In the genomic region with DNA sequence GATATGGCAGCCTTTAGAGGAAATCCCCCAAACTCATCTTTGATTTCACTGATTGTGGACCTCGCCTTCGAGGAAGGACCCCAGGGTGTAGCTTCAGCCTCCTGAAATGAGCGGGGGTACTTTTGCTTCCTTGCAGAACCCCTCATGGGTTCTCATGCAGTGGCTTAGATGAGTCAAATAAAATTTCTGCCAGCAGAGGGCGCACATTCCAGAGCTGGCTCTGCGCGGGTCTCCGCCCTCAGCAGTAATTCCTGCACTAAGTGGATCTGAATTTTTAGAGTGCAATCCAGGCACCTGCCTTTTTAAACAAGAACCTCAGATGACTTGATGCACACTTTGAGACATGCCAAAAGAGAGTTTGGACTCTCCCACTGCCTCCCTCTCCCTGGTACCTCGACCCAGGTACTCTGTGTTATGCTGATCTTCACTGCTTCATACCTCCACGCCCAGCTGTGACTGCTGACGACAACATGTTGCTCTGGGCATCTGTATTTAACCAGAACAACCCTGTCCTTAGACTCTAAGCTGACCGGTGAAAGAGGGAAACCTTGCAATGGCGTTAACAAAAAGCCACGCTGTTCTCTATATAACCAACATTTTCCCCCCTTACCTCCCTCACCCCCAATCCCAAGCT, we compare ENCODE assay signal across 10 cellular contexts. TPM values are rescaled to one million over a fixed set of nuclear protein-coding genes. Genes with fewer than 3 reads are reported as not detected.
DNase-seq lines count a peak whose midpoint lies in the region; ATAC-seq, FAIRE-seq and TF ChIP-seq lines count a peak whose summit lies in the region.
"Had no signal": no experiment of that assay in that cellular context is flagged by ENCODE, and none has a peak within 500 bp of the region (broad histone marks: within the 10 kb centered on the region; RNA-seq: fewer than 3 reads in every experiment).

No MANE protein-coding gene starts in this region.

- FAIRE-seq in kidney (lab: Jason Lieb, UNC) = no peak
- FAIRE-seq: frontal cortex had no signal

- peak; percentile 36 to 76 (median 74) for DNase-seq in NCI-H1417 (lab: John Stamatoyannopoulos, UW)
- DNase-seq in NCI-H1417 treated with DMSO at 0.1 percent for 48 hours (lab: John Stamatoyannopoulos, UW) = no peak
- peak; percentile 77 for DNase-seq in SK-MEL-5 (ENCODE audit: low read depth, low spot score)
- DNase-seq in brain microvascular endothelial cell = peak; percentile 65
- no peak for DNase-seq in kidney
- peak; percentile 6 for DNase-seq in stimulated activated CD8-positive, alpha-beta memory T cell treated with anti-CD3 and anti-CD28 coated beads, Interleukin-12 subunit alpha, Interleukin-12 subunit beta, amount 100 ng/mL, for 1 hour (ENCODE audit: low read depth)

- H3K4me1 ChIP-seq in HUES6 (ENCODE audit: control insufficient read depth, insufficient read depth, low read length) (peaks cover 5% of the 10 kb centered on the region; the same call in 1 of the 2 replicates), kidney (ENCODE audit: control insufficient read depth in 1 of 2, insufficient read depth in 1 of 2, low read depth in 1 of 2, low read length in 2 of 2) (peaks cover 0 to 4% of the 10 kb centered on the region in 2 donors)
- H3K4me1 ChIP-seq: BLaER1 had no signal

- ATAC-seq in GM21526 (IDR thresholded peaks at IDR 0.05; ENCODE audit: low FRiP score, unreplicated experiment) = peak; percentile 89

- H3K27me3 ChIP-seq in HUES6 (ENCODE audit: control insufficient read depth, insufficient read depth, low read length) (peaks cover 48% of the 10 kb centered on the region), brain microvascular endothelial cell (replicated peaks) (peaks cover 16% of the 10 kb centered on the region)

- in situ Hi-C loops in SK-MEL-5 (cut with HindIII; ENCODE audit: low pct_unique_long_range_greater_than_20kb, low sequenced_read_pairs) = no loop called here
- in situ Hi-C loops in brain microvascular endothelial cell (cut with HindIII; ENCODE audit: low pct_ligation_motif_present, low sequenced_read_pairs) = no loop called here

- peak; percentile 82 for TF ChIP-seq CTCF in brain microvascular endothelial cell (IDR thresholded peaks at IDR 0.05; ENCODE audit: low read depth, low read length, missing control alignments)
- peak; percentile 55 for TF ChIP-seq CTCF in kidney (IDR thresholded peaks at IDR 0.05; ENCODE audit: borderline replicate concordance, extremely low read depth, insufficient read depth)

- H3K9ac ChIP-seq in HUES6 (ENCODE audit: low read length) (no peak overlapping the region), kidney (ENCODE audit: low read length in 2 of 2) (no peak overlapping the region)
- H3K9ac ChIP-seq: BLaER1 had no signal

- H3K27ac ChIP-seq in HUES6 (ENCODE audit: low read depth, low read length) (no peak overlapping the region), brain microvascular endothelial cell (no peak overlapping the region), kidney (ENCODE audit: low read depth in 2 of 2, low read length in 2 of 2) (no peak overlapping the region)
- H3K27ac ChIP-seq: BLaER1 had no signal

- H3K36me3 ChIP-seq in HUES6 (ENCODE audit: control insufficient read depth, insufficient read depth, low read length) (no peaks in the 10 kb centered on the region), brain microvascular endothelial cell (replicated peaks) (no peaks in the 10 kb centered on the region), kidney (ENCODE audit: control insufficient read depth in 1 of 2, insufficient read depth in 2 of 2, low read length in 2 of 2) (no peaks in the 10 kb centered on the region)
- H3K36me3 ChIP-seq: BLaER1 had no signal

- H3K4me3 ChIP-seq in HUES6 (ENCODE audit: low read depth, low read length) = peak overlapping the region; percentile 37
- no peak overlapping the region for H3K4me3 ChIP-seq in brain microvascular endothelial cell (ENCODE audit: low read depth, low read length)
- H3K4me3 ChIP-seq in kidney (ENCODE audit: low read length in 2 of 2) = no peak overlapping the region
- H3K4me3 ChIP-seq: BLaER1 had no signal

- no peaks in the 10 kb centered on the region; the same call in 1 of the 2 replicates for H3K9me3 ChIP-seq in HUES6 (ENCODE audit: control insufficient read depth, insufficient read depth, low read depth, low read length)
- H3K9me3 ChIP-seq in kidney (ENCODE audit: control insufficient read depth in 1 of 2, low read length in 2 of 2) = no peaks in the 10 kb centered on the region
- H3K9me3 ChIP-seq: BLaER1 had no signal

- intact Hi-C loops in kidney (cut with DNase I) = no loop called here

RNA-seq across cellular contexts. Expression of gene EGFLAM, which starts 7.3 kb away (rescaled TPM):
- 0.05 TPM in 1 of 2 replicates, not detected in the other for total RNA-seq in SK-MEL-5 (2014; rRNA removed; shearing (Covaris generic))
- 0.06 TPM in 1 of 2 replicates, not detected in the other for polyA plus RNA-seq in SK-MEL-5 (2015; cell fraction: cytosol; rRNA removed)
- polyA plus RNA-seq in SK-MEL-5 (2015; cell fraction: nucleus; rRNA removed) = not detected in 2 replicates
- total RNA-seq in kidney = 5.1 TPM
- polyA plus RNA-seq in kidney (ENCODE audit: insufficient read depth, low read depth, low replicate concordance) = 5.9 TPM

Comparison
In these comparisons a context has a peak if more than half of its experiments do, and no peak if none do; other contexts are left out.
1. DNase-seq: peak in NCI-H1417 (3 of 3), SK-MEL-5 (single experiment), brain microvascular endothelial cell (single experiment) and stimulated activated CD8-positive, alpha-beta memory T cell treated with anti-CD3 and anti-CD28 coated beads, Interleukin-12 subunit alpha, Interleukin-12 subunit beta, amount 100 ng/mL, for 1 hour (single experiment); none in NCI-H1417 treated with DMSO at 0.1 percent for 48 hours (single experiment) and kidney (single experiment).